1 cellular context compared by ENCODE assay signal in the genomic region with DNA sequence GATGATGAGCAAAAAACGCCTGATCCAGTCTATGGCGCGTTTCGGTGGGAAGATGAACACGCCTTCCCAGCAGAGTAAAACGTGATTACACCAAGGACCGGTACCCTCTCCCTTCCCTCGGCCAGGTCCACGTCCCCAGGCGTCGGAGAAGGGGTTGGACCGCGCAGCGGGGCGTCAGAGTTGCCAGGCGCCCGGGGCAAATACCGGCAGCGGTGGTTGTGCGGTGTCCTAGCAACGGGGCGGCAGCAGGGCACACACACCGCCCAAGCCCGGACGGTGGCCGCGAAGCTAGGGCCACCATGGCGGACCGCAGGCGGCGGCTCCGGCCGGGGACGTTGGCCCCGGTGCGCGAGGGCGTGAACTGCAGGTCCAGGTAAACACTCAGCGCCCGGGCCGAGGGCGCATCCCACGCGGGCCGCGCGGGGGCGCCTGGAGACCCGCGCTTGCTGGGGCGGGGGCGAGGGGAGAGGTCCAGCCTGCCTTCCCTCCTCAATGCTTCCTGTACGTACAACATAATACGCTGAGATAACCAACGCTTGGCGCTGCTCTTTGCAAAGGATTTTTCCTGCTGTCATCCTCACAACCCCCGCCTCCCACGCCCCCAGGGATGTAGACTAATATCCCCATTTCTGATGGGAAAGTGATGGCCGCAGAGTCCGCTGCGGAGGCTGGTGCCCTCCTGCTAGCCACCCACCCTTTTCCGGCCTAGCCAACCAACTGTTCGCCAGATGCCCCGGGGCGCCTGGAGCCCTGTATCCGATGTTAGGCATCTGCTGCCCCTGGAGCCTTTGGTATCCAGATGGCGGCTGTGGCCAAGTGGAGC.
TF ChIP-seq lines count a peak whose summit lies in the region.

A gene with protein sequence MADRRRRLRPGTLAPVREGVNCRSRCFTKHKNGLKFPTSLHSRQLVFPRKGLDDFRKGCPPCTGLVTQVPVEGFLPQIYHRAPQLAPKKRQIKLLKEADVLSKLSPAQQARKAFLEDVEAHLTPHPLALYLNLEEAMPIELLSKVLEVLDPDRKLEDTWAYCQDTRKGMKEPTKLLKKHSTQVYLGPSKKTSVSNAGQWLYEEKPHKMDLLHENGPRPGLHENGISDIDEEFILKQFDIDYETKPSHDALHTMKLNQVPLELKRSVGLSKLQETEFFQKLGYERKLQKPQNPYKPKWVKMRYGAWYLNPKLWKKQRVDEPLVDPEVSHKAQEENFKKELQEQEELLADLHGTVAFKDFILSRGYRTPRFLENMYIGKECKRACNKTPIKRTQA (plus strand): TSS at position 274 of the 823 bp plus-strand sequence. CDS start 26 bp downstream, at position 300.

TF ChIP-seq in K562, 482 proteins besides CTCF, POLR2A, EP300 and RAD21 (continued from another document):
- TF ChIP-seq, protein P1, sequence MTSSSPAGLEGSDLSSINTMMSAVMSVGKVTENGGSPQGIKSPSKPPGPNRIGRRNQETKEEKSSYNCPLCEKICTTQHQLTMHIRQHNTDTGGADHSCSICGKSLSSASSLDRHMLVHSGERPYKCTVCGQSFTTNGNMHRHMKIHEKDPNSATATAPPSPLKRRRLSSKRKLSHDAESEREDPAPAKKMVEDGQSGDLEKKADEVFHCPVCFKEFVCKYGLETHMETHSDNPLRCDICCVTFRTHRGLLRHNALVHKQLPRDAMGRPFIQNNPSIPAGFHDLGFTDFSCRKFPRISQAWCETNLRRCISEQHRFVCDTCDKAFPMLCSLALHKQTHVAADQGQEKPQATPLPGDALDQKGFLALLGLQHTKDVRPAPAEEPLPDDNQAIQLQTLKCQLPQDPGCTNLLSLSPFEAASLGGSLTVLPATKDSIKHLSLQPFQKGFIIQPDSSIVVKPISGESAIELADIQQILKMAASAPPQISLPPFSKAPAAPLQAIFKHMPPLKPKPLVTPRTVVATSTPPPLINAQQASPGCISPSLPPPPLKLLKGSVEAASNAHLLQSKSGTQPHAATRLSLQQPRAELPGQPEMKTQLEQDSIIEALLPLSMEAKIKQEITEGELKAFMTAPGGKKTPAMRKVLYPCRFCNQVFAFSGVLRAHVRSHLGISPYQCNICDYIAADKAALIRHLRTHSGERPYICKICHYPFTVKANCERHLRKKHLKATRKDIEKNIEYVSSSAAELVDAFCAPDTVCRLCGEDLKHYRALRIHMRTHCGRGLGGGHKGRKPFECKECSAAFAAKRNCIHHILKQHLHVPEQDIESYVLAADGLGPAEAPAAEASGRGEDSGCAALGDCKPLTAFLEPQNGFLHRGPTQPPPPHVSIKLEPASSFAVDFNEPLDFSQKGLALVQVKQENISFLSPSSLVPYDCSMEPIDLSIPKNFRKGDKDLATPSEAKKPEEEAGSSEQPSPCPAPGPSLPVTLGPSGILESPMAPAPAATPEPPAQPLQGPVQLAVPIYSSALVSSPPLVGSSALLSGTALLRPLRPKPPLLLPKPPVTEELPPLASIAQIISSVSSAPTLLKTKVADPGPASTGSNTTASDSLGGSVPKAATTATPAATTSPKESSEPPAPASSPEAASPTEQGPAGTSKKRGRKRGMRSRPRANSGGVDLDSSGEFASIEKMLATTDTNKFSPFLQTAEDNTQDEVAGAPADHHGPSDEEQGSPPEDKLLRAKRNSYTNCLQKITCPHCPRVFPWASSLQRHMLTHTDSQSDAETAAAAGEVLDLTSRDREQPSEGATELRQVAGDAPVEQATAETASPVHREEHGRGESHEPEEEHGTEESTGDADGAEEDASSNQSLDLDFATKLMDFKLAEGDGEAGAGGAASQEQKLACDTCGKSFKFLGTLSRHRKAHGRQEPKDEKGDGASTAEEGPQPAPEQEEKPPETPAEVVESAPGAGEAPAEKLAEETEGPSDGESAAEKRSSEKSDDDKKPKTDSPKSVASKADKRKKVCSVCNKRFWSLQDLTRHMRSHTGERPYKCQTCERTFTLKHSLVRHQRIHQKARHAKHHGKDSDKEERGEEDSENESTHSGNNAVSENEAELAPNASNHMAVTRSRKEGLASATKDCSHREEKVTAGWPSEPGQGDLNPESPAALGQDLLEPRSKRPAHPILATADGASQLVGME (CRISPR knock-in tag; IDR thresholded peaks at IDR 0.05) = no peak
- peak; percentile 56 for TF ChIP-seq PCBP1 (IDR thresholded peaks at IDR 0.05; ENCODE audit: low read depth, low read length, poor library complexity, severe bottlenecking)
- TF ChIP-seq, protein P2, sequence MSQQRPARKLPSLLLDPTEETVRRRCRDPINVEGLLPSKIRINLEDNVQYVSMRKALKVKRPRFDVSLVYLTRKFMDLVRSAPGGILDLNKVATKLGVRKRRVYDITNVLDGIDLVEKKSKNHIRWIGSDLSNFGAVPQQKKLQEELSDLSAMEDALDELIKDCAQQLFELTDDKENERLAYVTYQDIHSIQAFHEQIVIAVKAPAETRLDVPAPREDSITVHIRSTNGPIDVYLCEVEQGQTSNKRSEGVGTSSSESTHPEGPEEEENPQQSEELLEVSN (IDR thresholded peaks at IDR 0.05; ENCODE audit: borderline replicate concordance in 1 of 2, extremely low read depth in 1 of 2, insufficient read depth in 1 of 2, insufficient read length in 1 of 2, low read depth in 1 of 2, low read length in 1 of 2, poor library complexity in 1 of 2, severe bottlenecking in 1 of 2) = peak; percentile 6 to 11
